8 cellular contexts compared by ENCODE assay signal in genomic region chr11:62611705-62612365, GRCh38. TPM values are rescaled to one million over a fixed set of nuclear protein-coding genes. Genes with fewer than 3 reads are reported as not detected.
DNase-seq lines count a peak whose midpoint lies in the region; ATAC-seq and TF ChIP-seq lines count a peak whose summit lies in the region.

No MANE protein-coding gene starts in this region.

- ATAC-seq in GM18873 (IDR thresholded peaks at IDR 0.05; ENCODE audit: low FRiP score, unreplicated experiment) (peak; percentile 9), HG03196 (IDR thresholded peaks at IDR 0.05; ENCODE audit: unreplicated experiment) (peak; percentile 8)

- H3K27me3 ChIP-seq in AG04450 (ENCODE audit: control insufficient read depth, insufficient read depth, low read length): no peaks in the 10 kb centered on the region
- H3K27me3 ChIP-seq in SJCRH30: no peaks in the 10 kb centered on the region
- peaks cover 11% of the 10 kb centered on the region for H3K27me3 ChIP-seq in iPS-15b (ENCODE audit: control insufficient read depth, insufficient read depth, low read length)
- H3K27me3 ChIP-seq in skeletal muscle tissue (ENCODE audit: control insufficient read depth in 3 of 3, insufficient read depth in 3 of 3, low read length in 3 of 3): no peaks in the 10 kb centered on the region

- no peaks in the 10 kb centered on the region for H3K4me1 ChIP-seq in SJCRH30
- no peaks in the 10 kb centered on the region for H3K4me1 ChIP-seq in iPS-15b (ENCODE audit: control insufficient read depth, insufficient read depth, low read length)
- peaks cover 15 to 27% (median 21%) of the 10 kb centered on the region in 3 donors for H3K4me1 ChIP-seq in skeletal muscle tissue (ENCODE audit: control insufficient read depth in 3 of 3, insufficient read depth in 3 of 3, low read length in 3 of 3)

- H3K4me3 ChIP-seq in AG04450 (ENCODE audit: low read depth, low read length): peak overlapping the region; percentile 79
- H3K4me3 ChIP-seq in SJCRH30: peak overlapping the region; percentile 79
- peak overlapping the region; percentile 74 for H3K4me3 ChIP-seq in astrocyte of the spinal cord (ENCODE audit: low read depth, low read length)
- peak overlapping the region; percentile 82 for H3K4me3 ChIP-seq in iPS-15b (ENCODE audit: low read depth, low read length)
- H3K4me3 ChIP-seq in skeletal muscle tissue (ENCODE audit: low read length in 3 of 3): peak overlapping the region; percentile 62 to 86 (median 83)

- H3K9ac ChIP-seq in iPS-15b (ENCODE audit: low read depth, low read length): peak overlapping the region; percentile 65
- peak overlapping the region; percentile 68 to 83 (median 83) for H3K9ac ChIP-seq in skeletal muscle tissue (ENCODE audit: low read depth in 1 of 3, low read length in 3 of 3)

- in situ Hi-C loops in astrocyte of the spinal cord (cut with HindIII; ENCODE audit: low sequenced_read_pairs): no loop called here

- CTCF ChIA-PET in AG04450 (lab: Charles Lee): interaction anchor here (0.6 to 1.8 kb wide), 17 partner anchors 8 to 242 kb away, joined by 3 to 14 read pairs (median 4); partner anchors contain the start of genes B3GAT3, C11orf98, CSKMT and MTA2

- TF ChIP-seq CTCF in AG04450 (IDR thresholded peaks at IDR 0.05; ENCODE audit: low read depth, low read length) (no peak), astrocyte of the spinal cord (IDR thresholded peaks at IDR 0.05; ENCODE audit: low read depth, low read length) (no peak)

- H3K9me3 ChIP-seq in AG04450 (ENCODE audit: control insufficient read depth, insufficient read depth, low read length): no peaks in the 10 kb centered on the region; the same call in 1 of the 2 replicates
- no peaks in the 10 kb centered on the region for H3K9me3 ChIP-seq in SJCRH30 (replicated peaks)
- H3K9me3 ChIP-seq in iPS-15b (ENCODE audit: control insufficient read depth, insufficient read depth, low read length): no peaks in the 10 kb centered on the region
- H3K9me3 ChIP-seq in skeletal muscle tissue (ENCODE audit: control insufficient read depth in 3 of 3, low read length in 3 of 3): no peaks in the 10 kb centered on the region

- H3K27ac ChIP-seq in AG04450 (ENCODE audit: low read depth, low read length) (peak overlapping the region; percentile 65), SJCRH30 (peak overlapping the region; percentile 45), skeletal muscle tissue (ENCODE audit: low read depth, low read length) (peak overlapping the region; percentile 83)

- POLR2A ChIA-PET in AG04450 (lab: Yijun Ruan, JAX): interaction anchor here (0.6 to 1.6 kb wide), 10 partner anchors 9 to 229 kb away, joined by 3 to 9 read pairs (median 3); partner anchors contain the start of genes B3GAT3, C11orf98, CSKMT and GANAB

- no peaks in the 10 kb centered on the region for H3K36me3 ChIP-seq in SJCRH30
- H3K36me3 ChIP-seq in iPS-15b (ENCODE audit: control insufficient read depth, insufficient read depth, low read length): no peaks in the 10 kb centered on the region
- H3K36me3 ChIP-seq in skeletal muscle tissue (ENCODE audit: control insufficient read depth in 3 of 3, insufficient read depth in 3 of 3, low read length in 3 of 3): peaks cover 15 to 38% (median 17%) of the 10 kb centered on the region in 3 donors

- DNase-seq in AG04450 (ENCODE audit: low read depth, low spot score) (no peak), SJCRH30 (peak; percentile 54 to 62), astrocyte of the spinal cord (ENCODE audit: low read depth, low spot score) (peak; percentile 72), amniotic stem cell (lab: John Stamatoyannopoulos, UW) (no peak)

RNA-seq across cellular contexts. Expression of gene EML3, which starts 0.7 kb away (rescaled TPM):
- 17.1 and 18.6 TPM in 2 replicates for polyA plus RNA-seq in AG04450 (2011; rRNA removed)
- polyA minus RNA-seq in AG04450 (2011; rRNA and poly(A)+ RNA removed): 15.8 and 18.9 TPM in 2 replicates
- total RNA-seq in SJCRH30 (2014; rRNA removed; shearing (Covaris generic)): 5.8 and 8.9 TPM in 2 replicates
- 7.3 TPM for total RNA-seq in skeletal muscle tissue

RNA-seq across cellular contexts. Expression of gene ROM1, which starts 1.2 kb away (rescaled TPM):
- polyA plus RNA-seq in AG04450 (2011; rRNA removed): 1.4 and 2.0 TPM in 2 replicates
- polyA minus RNA-seq in AG04450 (2011; rRNA and poly(A)+ RNA removed): 0.61 and 3.0 TPM in 2 replicates
- 0.46 and 0.51 TPM in 2 replicates for total RNA-seq in SJCRH30 (2014; rRNA removed; shearing (Covaris generic))
- total RNA-seq in skeletal muscle tissue: 1.6 TPM

RNA-seq across cellular contexts. Expression of gene B3GAT3, which starts 10.0 kb away (rescaled TPM):
- polyA plus RNA-seq in AG04450 (2011; rRNA removed): 14.5 and 20.2 TPM in 2 replicates
- polyA minus RNA-seq in AG04450 (2011; rRNA and poly(A)+ RNA removed): 5.3 and 7.4 TPM in 2 replicates
- 23.4 and 28.2 TPM in 2 replicates for total RNA-seq in SJCRH30 (2014; rRNA removed; shearing (Covaris generic))
- total RNA-seq in skeletal muscle tissue: 8.4 TPM

RNA-seq across cellular contexts. Expression of gene MTA2, which starts 10.2 kb away (rescaled TPM):
- polyA plus RNA-seq in AG04450 (2011; rRNA removed): 22.9 and 36.7 TPM in 2 replicates
- polyA minus RNA-seq in AG04450 (2011; rRNA and poly(A)+ RNA removed): 63.1 and 79.4 TPM in 2 replicates
- 106 and 107 TPM in 2 replicates for total RNA-seq in SJCRH30 (2014; rRNA removed; shearing (Covaris generic))
- 63.7 TPM for total RNA-seq in skeletal muscle tissue

RNA-seq across cellular contexts. Expression of gene TUT1, which starts 20.5 kb away (rescaled TPM):
- 7.8 and 9.0 TPM in 2 replicates for polyA plus RNA-seq in AG04450 (2011; rRNA removed)
- 6.3 and 6.4 TPM in 2 replicates for polyA minus RNA-seq in AG04450 (2011; rRNA and poly(A)+ RNA removed)
- 8.8 and 9.1 TPM in 2 replicates for total RNA-seq in SJCRH30 (2014; rRNA removed; shearing (Covaris generic))
- total RNA-seq in skeletal muscle tissue: 4.2 TPM

Comparison
In these comparisons a context has a peak if more than half of its experiments do, and no peak if none do; other contexts are left out.
1. DNase-seq: peak in SJCRH30 (2 of 2) and astrocyte of the spinal cord (single experiment); none in AG04450 (single experiment) and amniotic stem cell (single experiment).
2. Peak in every context shown above with its lines, with median percentiles within 50 percentile points of each other: H3K27ac ChIP-seq and H3K4me3 ChIP-seq.